ENCODE assay signal across 15 cellular contexts in the genomic region with DNA sequence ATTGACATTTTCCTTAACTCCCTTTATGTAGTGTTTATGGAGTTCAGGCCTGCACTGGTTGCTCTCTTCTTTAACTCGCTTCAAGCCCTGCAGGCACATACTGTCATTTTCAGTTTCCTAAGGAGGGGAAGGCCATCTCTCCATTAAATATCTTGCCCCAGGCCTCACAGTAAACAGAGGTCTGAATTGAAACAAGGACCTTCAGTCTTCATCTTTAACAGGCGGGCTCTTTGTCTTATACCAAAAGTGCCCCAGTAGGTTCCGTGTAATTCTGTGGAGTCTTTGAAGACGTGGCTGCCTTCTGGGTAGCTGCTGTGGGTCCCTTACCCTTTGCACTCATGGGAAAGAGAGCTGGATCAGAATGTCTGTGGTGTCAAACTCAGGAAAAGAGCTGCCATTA.
"Had no signal": no experiment of that assay in that cellular context is flagged by ENCODE, and none has a peak within 500 bp of the region (broad histone marks: within the 10 kb centered on the region; RNA-seq: fewer than 3 reads in every experiment).

No MANE protein-coding gene starts in this region.

- DNase-seq: activated CD4-positive, CD25-positive, alpha-beta regulatory T cell treated with anti-CD3 and anti-CD28 coated beads, Interleukin-2, amount 50 U/mL, for 72 hours; activated naive CD4-positive, alpha-beta T cell treated with anti-CD3 and anti-CD28 coated beads, Interleukin-2, amount 10 ng/mL, durations not matched to agents 7 days and 5 days; activated T-cell treated with anti-CD3 and anti-CD28 coated beads, Interleukin-2, amount 50 U/mL, for 24 hours; colonic mucosa; effector CD8-positive, alpha-beta T cell; gastrocnemius medialis; left ventricle myocardium inferior; stimulated activated CD4-positive, alpha-beta T cell treated with anti-CD3 and anti-CD28 coated beads, Interleukin-2, amount 100 ng/mL, for 48 hours; stimulated activated naive B cell treated with anti-CD40 and anti-IgM and Interleukin-4, amounts not matched to agents 10 μg/mL and 1 μg/mL and 100 μg/mL, for 72 hours; T1000; transverse colon had no signal

- H3K27ac ChIP-seq: cardiac muscle cell, colonic mucosa, epithelial cell of prostate, gastrocnemius medialis, left ventricle myocardium inferior, parathyroid adenoma, SK-N-MC, transverse colon had no signal
